Comparison of ENCODE assay signal across 19 cellular contexts in the genomic region with DNA sequence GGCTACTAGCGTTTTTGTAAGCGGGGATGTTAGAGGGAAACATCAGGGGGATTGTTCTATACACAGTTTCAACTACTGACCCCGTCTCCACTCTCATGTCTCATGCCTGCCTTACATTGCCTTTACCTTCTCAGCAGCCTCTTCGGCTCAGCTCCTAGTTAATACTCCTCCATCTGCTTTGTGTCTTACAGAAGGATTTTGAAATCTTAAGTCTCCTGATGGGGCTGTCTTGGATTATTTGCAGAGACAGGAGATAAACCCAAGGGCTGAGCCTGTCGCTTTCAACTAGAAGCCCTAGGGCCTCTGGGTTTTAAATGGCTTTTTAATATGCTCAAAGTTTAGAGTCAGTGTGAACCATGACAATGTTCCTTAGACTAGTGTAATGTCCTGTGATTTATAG.
"Had no signal": no experiment of that assay in that cellular context is flagged by ENCODE, and none has a peak within 500 bp of the region (broad histone marks: within the 10 kb centered on the region; RNA-seq: fewer than 3 reads in every experiment).

No MANE protein-coding gene starts in this region.

- H3K27ac ChIP-seq: coronary artery, esophagus squamous epithelium, lower lobe of right lung, thoracic aorta had no signal

- H3K9me3 ChIP-seq: esophagus squamous epithelium, lower lobe of right lung, thoracic aorta had no signal

- H3K36me3 ChIP-seq: esophagus squamous epithelium, lower lobe of right lung, sigmoid colon, thoracic aorta had no signal

- H3K4me1 ChIP-seq: lower lobe of right lung had no signal

- ATAC-seq: left lobe of liver, lower lobe of right lung, natural killer cell, T-cell had no signal

- H3K27me3 ChIP-seq: sigmoid colon had no signal

- H3K4me3 ChIP-seq: coronary artery, esophagus squamous epithelium, lower lobe of right lung, sigmoid colon, thoracic aorta had no signal

- DNase-seq: activated CD4-positive, alpha-beta T cell treated with anti-CD3 and anti-CD28 coated beads for 1 hour; activated CD4-positive, alpha-beta T cell treated with anti-CD3 and anti-CD28 coated beads, Interleukin-2, amount 50 U/mL, for 4 hours; activated CD8-positive, alpha-beta memory T cell treated with anti-CD3 and anti-CD28 coated beads, Interleukin-2, amount 50 U/mL, for 48 hours; activated naive CD4-positive, alpha-beta T cell treated with Interleukin-2 at 50 U/mL for 16 hours; activated naive CD8-positive, alpha-beta T cell treated with anti-CD3 and anti-CD28 coated beads for 36 hours; activated T-cell treated with anti-CD3 and anti-CD28 coated beads, Interleukin-2, amount 50 U/mL, for 48 hours; amygdala; cerebellar nuclear complex; esophagus squamous epithelium; lower lobe of right lung; natural killer cell; retina; sigmoid colon; stimulated activated CD4-positive, alpha-beta T cell treated with anti-CD3 and anti-CD28 coated beads, Interleukin-2, amount 100 ng/mL, for 48 hours; stimulated activated naive CD4-positive, alpha-beta T cell; T-cell had no signal
